ENCODE assay signal across 22 cellular contexts in genomic region chr13:59587971-59588716, GRCh38.
"Had no signal": no experiment of that assay in that cellular context is flagged by ENCODE, and none has a peak within 500 bp of the region (broad histone marks: within the 10 kb centered on the region; RNA-seq: fewer than 3 reads in every experiment).

No MANE protein-coding gene starts in this region.

- DNase-seq: activated CD4-positive, alpha-beta T cell treated with anti-CD3 and anti-CD28 coated beads, Interleukin-2, amount 10 ng/mL, durations not matched to agents 7 days and 5 days; activated CD8-positive, alpha-beta memory T cell treated with anti-CD3 and anti-CD28 coated beads, Interleukin-2, amount 50 U/mL, for 4 hours; activated naive CD4-positive, alpha-beta T cell treated with anti-CD3 and anti-CD28 coated beads for 36 hours; activated naive CD8-positive, alpha-beta T cell treated with anti-CD3 and anti-CD28 coated beads, Interleukin-2, amount 50 U/mL, for 24 hours; activated T-cell treated with anti-CD3 and anti-CD28 coated beads, Interleukin-2, amount 50 U/mL, for 4 hours; anterior cingulate cortex; caudate nucleus; dorsolateral prefrontal cortex; head of caudate nucleus; immature natural killer cell; kidney glomerular epithelial cell; naive thymus-derived CD8-positive, alpha-beta T cell; occipital lobe; posterior cingulate gyrus; retina; stimulated activated CD4-positive, alpha-beta T cell treated with anti-CD3 and anti-CD28 coated beads, Interleukin-2, amount 100 ng/mL, for 24 hours; T1000 had no signal

- H3K27ac ChIP-seq: dorsolateral prefrontal cortex, tibial nerve had no signal

- FAIRE-seq: frontal cortex, urothelium cell line had no signal

- H3K4me1 ChIP-seq: tibial nerve had no signal

- H3K4me3 ChIP-seq: dorsolateral prefrontal cortex, tibial nerve had no signal

- H3K36me3 Mint-ChIP-seq: brain; immature natural killer cell; naive thymus-derived CD8-positive, alpha-beta T cell had no signal

- H3K9me3 ChIP-seq: tibial nerve had no signal

- H3K36me3 ChIP-seq: tibial nerve had no signal

- H3K27me3 ChIP-seq: tibial nerve had no signal

- H3K27ac Mint-ChIP-seq: activated CD4-positive, alpha-beta T cell treated with anti-CD3 and anti-CD28 coated beads, Interleukin-2, amount 10 ng/mL, durations not matched to agents 7 days and 5 days; activated naive CD4-positive, alpha-beta T cell treated with anti-CD3 and anti-CD28 coated beads for 36 hours; activated naive CD8-positive, alpha-beta T cell treated with anti-CD3 and anti-CD28 coated beads, Interleukin-2, amount 50 U/mL, for 24 hours; brain; immature natural killer cell; naive thymus-derived CD8-positive, alpha-beta T cell; stimulated activated naive CD8-positive, alpha-beta T cell treated with anti-CD3 and anti-CD28 coated beads, Interleukin-15, Interleukin-2, amounts not matched to agents 100 ng/mL and 50 ng/mL, for 24 hours had no signal

- H3K9me3 Mint-ChIP-seq: activated naive CD8-positive, alpha-beta T cell treated with anti-CD3 and anti-CD28 coated beads, Interleukin-2, amount 50 U/mL, for 24 hours; activated T-cell treated with anti-CD3 and anti-CD28 coated beads, Interleukin-2, amount 50 U/mL, for 4 hours had no signal

- H3K27me3 Mint-ChIP-seq: activated CD4-positive, alpha-beta T cell treated with anti-CD3 and anti-CD28 coated beads, Interleukin-2, amount 10 ng/mL, durations not matched to agents 7 days and 5 days had no signal

- H3K4me1 Mint-ChIP-seq: activated CD4-positive, alpha-beta T cell treated with anti-CD3 and anti-CD28 coated beads, Interleukin-2, amount 10 ng/mL, durations not matched to agents 7 days and 5 days; activated naive CD8-positive, alpha-beta T cell treated with anti-CD3 and anti-CD28 coated beads, Interleukin-2, amount 50 U/mL, for 24 hours; immature natural killer cell; naive thymus-derived CD8-positive, alpha-beta T cell had no signal

- H3K4me3 Mint-ChIP-seq: activated CD4-positive, alpha-beta T cell treated with anti-CD3 and anti-CD28 coated beads, Interleukin-2, amount 10 ng/mL, durations not matched to agents 7 days and 5 days; activated naive CD4-positive, alpha-beta T cell treated with anti-CD3 and anti-CD28 coated beads for 36 hours; activated naive CD8-positive, alpha-beta T cell treated with anti-CD3 and anti-CD28 coated beads, Interleukin-2, amount 50 U/mL, for 24 hours; activated T-cell treated with anti-CD3 and anti-CD28 coated beads, Interleukin-2, amount 50 U/mL, for 4 hours; brain; immature natural killer cell; naive thymus-derived CD8-positive, alpha-beta T cell; stimulated activated naive CD8-positive, alpha-beta T cell treated with anti-CD3 and anti-CD28 coated beads, Interleukin-15, Interleukin-2, amounts not matched to agents 100 ng/mL and 50 ng/mL, for 24 hours had no signal
